In the genomic region with DNA sequence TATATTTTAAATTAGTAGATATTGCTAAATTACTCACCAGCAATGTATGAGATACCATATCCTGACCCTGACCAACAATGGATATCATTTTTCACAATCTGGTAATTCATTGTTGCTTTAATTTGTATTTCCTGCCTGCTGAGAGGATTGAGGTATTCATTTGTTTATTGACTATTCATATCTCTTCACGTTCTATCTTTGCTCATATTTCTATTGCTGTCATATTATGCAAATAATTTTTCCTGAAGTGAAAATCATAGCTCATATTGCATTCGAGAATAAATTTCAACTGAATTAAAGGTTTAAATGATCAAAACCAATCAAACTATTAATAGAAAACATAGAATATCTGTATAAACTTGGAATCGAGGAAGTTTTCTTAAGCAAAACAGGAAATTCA, we compare ENCODE assay signal across 16 cellular contexts.
"Had no signal": no experiment of that assay in that cellular context is flagged by ENCODE, and none has a peak within 500 bp of the region (broad histone marks: within the 10 kb centered on the region; RNA-seq: fewer than 3 reads in every experiment).

No MANE protein-coding gene starts in this region.

- H3K9me3 Mint-ChIP-seq: brain; neural crest cell; T-helper 2 cell treated with Interferon-gamma antibody and Interleukin-4, amounts not matched to agents 5 μg/mL and 100 μg/mL, for 36 hours had no signal

- H3K27me3 Mint-ChIP-seq: brain, progenitor cell of endocrine pancreas had no signal

- DNase-seq: activated CD4-positive, alpha-beta T cell treated with anti-CD3 and anti-CD28 coated beads, Interleukin-2, amount 50 U/mL, for 48 hours; caudate nucleus; heart right ventricle; kidney glomerular epithelial cell; left ventricle myocardium superior; stimulated activated CD4-positive, alpha-beta T cell treated with anti-CD3 and anti-CD28 coated beads, Interleukin-12 subunit alpha, Interleukin-12 subunit beta, amount 100 ng/mL, for 4 hours; stimulated activated CD4-positive, alpha-beta T cell treated with anti-CD3 and anti-CD28 coated beads, Interleukin-1b, Interleukin-23, amount 100 ng/mL, for 48 hours; stimulated activated CD8-positive, alpha-beta memory T cell treated with anti-CD3 and anti-CD28 coated beads, Interleukin-4, amount 100 ng/mL, for 48 hours; stimulated activated naive CD8-positive, alpha-beta T cell treated with anti-CD3 and anti-CD28 coated beads, Interleukin-15, Interleukin-2, amounts not matched to agents 100 U/mL and 50 U/mL, for 24 hours; substantia nigra; tibial artery had no signal

- ATAC-seq: heart right ventricle; left ventricle myocardium superior; stimulated activated naive CD8-positive, alpha-beta T cell treated with anti-CD3 and anti-CD28 coated beads, Interleukin-15, Interleukin-2, amounts not matched to agents 100 U/mL and 50 U/mL, for 24 hours had no signal

- H3K9me3 ChIP-seq: heart right ventricle, tibial artery had no signal

- H3K4me1 Mint-ChIP-seq: brain had no signal

- H3K27ac ChIP-seq: heart right ventricle, tibial artery had no signal

- H3K4me3 ChIP-seq: heart right ventricle, tibial artery had no signal

- FAIRE-seq: TTC549 had no signal

- H3K27me3 ChIP-seq: heart right ventricle, tibial artery had no signal

- H3K27ac Mint-ChIP-seq: brain; progenitor cell of endocrine pancreas; T-helper 2 cell treated with Interferon-gamma antibody and Interleukin-4, amounts not matched to agents 5 μg/mL and 100 μg/mL, for 36 hours had no signal

- H3K4me3 Mint-ChIP-seq: brain; neural crest cell; T-helper 2 cell treated with Interferon-gamma antibody and Interleukin-4, amounts not matched to agents 5 μg/mL and 100 μg/mL, for 36 hours had no signal

- H3K4me1 ChIP-seq: tibial artery had no signal
